30 cellular contexts compared by ENCODE assay signal in genomic region chr7:50481867-50482266, GRCh38. TPM values are rescaled to one million over a fixed set of nuclear protein-coding genes. Genes with fewer than 3 reads are reported as not detected.
DNase-seq lines count a peak whose midpoint lies in the region; ATAC-seq, FAIRE-seq and TF ChIP-seq lines count a peak whose summit lies in the region.
"Had no signal": no experiment of that assay in that cellular context is flagged by ENCODE, and none has a peak within 500 bp of the region (broad histone marks: within the 10 kb centered on the region; RNA-seq: fewer than 3 reads in every experiment).

No MANE protein-coding gene starts in this region.

- H3K9ac ChIP-seq in HepG2 (ENCODE audit: insufficient read depth, low read depth, low read length) = no peak overlapping the region
- H3K9ac ChIP-seq: BLaER1 treated with 17β-estradiol and CSF1 and Interleukin-3, amounts not matched to agents 10 nM and 100 nM had no signal

- POLR2A ChIA-PET in HepG2 (lab: Yijun Ruan, JAX) = no interaction called here

- H3K36me3 ChIP-seq in HepG2 (replicated peaks in 1 of 2; ENCODE audit: control insufficient read depth in 1 of 2, insufficient read depth in 2 of 2, low read length in 2 of 2) (peaks cover 0 to 2% of the 10 kb centered on the region in 2 experiments; a peak in 2 of 5 replicates), right lobe of liver (no peaks in the 10 kb centered on the region), psoas muscle (ENCODE audit: insufficient read depth in 1 of 2, low read depth in 1 of 2) (no peaks in the 10 kb centered on the region)
- H3K36me3 ChIP-seq: BLaER1 treated with 17β-estradiol and CSF1 and Interleukin-3, amounts not matched to agents 10 nM and 100 nM; right atrium auricular region; vagina had no signal

- intact Hi-C loops in HepG2 (cut with micrococcal nuclease; ENCODE audit: unreplicated experiment) = no loop called here
- intact Hi-C loops in right lobe of liver (cut with DNase I) = no loop called here
- intact Hi-C loops in psoas muscle (cut with DNase I) = no loop called here

- no peak overlapping the region for H3K27ac ChIP-seq in HepG2 (ENCODE audit: extremely low read length, insufficient read depth, low read length)
- H3K27ac ChIP-seq in right lobe of liver = no peak overlapping the region
- no peak overlapping the region for H3K27ac ChIP-seq in psoas muscle
- H3K27ac ChIP-seq: BLaER1 treated with 17β-estradiol and CSF1 and Interleukin-3, amounts not matched to agents 10 nM and 100 nM; dorsolateral prefrontal cortex; right atrium auricular region; vagina had no signal

- no TSS peak for BruUV-seq in HepG2 (replicated peaks; lab: Mats Ljungman, UMichigan)

- FAIRE-seq in HepG2 (lab: Jason Lieb, UNC) = no peak
- FAIRE-seq in urothelium cell line (lab: Jason Lieb, UNC) = peak; percentile 17
- FAIRE-seq: endothelial cell of umbilical vein had no signal

- TF ChIP-seq CTCF in HepG2 (CRISPR knock-in tag; IDR thresholded peaks at IDR 0.05) = no peak
- TF ChIP-seq CTCF in right lobe of liver (IDR thresholded peaks at IDR 0.05) = no peak
- TF ChIP-seq CTCF in NB4 (IDR thresholded peaks at IDR 0.05; ENCODE audit: low read depth, low read length) = peak; percentile 23
- peak; percentile 6 for TF ChIP-seq CTCF in epithelial cell of proximal tubule (conservative IDR thresholded peaks at IDR 0.05; ENCODE audit: low read depth, low read length)
- no peak for TF ChIP-seq CTCF in psoas muscle (IDR thresholded peaks at IDR 0.05)

- H4K20me1 ChIP-seq in HepG2 (ENCODE audit: insufficient read depth, low read length) = no peaks in the 10 kb centered on the region
- H4K20me1 ChIP-seq: BLaER1 treated with 17β-estradiol and CSF1 and Interleukin-3, amounts not matched to agents 10 nM and 100 nM had no signal

- peak; percentile 49; the same call in 2 of the 3 replicates for ATAC-seq in HepG2
- no peak for ATAC-seq in right lobe of liver
- no peak for ATAC-seq in psoas muscle
- no peak for ATAC-seq in HG03521 (IDR thresholded peaks at IDR 0.05; ENCODE audit: unreplicated experiment)
- ATAC-seq: activated CD8-positive, alpha-beta T cell treated with anti-CD3 and anti-CD28 coated beads, Interleukin-2, amount 10 ng/mL, durations not matched to agents 7 days and 5 days; activated naive CD8-positive, alpha-beta T cell treated with anti-CD3 and anti-CD28 coated beads, Interleukin-2, amount 50 U/mL, for 24 hours had no signal

- H3K4me1 ChIP-seq in HepG2 (ENCODE audit: insufficient read depth, low read length) (peaks cover 9% of the 10 kb centered on the region; the same call in 1 of the 2 replicates), right lobe of liver (no peaks in the 10 kb centered on the region), psoas muscle (no peaks in the 10 kb centered on the region)
- H3K4me1 ChIP-seq: BLaER1 treated with 17β-estradiol and CSF1 and Interleukin-3, amounts not matched to agents 10 nM and 100 nM; right atrium auricular region; vagina had no signal

- TF ChIP-seq EP300 in HepG2 (IDR thresholded peaks at IDR 0.05; ENCODE audit: low read depth in 2 of 2, low read length in 2 of 2) = no peak
- TF ChIP-seq EP300 in HepG2 (CRISPR knock-in tag; IDR thresholded peaks at IDR 0.05; ENCODE audit: borderline replicate concordance) = no peak

- H3K79me2 ChIP-seq in HepG2 (ENCODE audit: insufficient read depth, low read length) = no peaks in the 10 kb centered on the region

- no peak overlapping the region for H3K4me2 ChIP-seq in HepG2 (ENCODE audit: low read depth, low read length)
- H3K4me2 ChIP-seq: BLaER1 treated with 17β-estradiol and CSF1 and Interleukin-3, amounts not matched to agents 10 nM and 100 nM had no signal

- in situ Hi-C loops in HepG2 (cut with HindIII; ENCODE audit: extremely low pct_ligation_motif_present, low pct_unique_long_range_greater_than_20kb) = no loop called here

- no peaks in the 10 kb centered on the region for H3K27me3 ChIP-seq in HepG2 (ENCODE audit: control insufficient read depth in 1 of 2, insufficient read depth in 2 of 2, low read length in 2 of 2)
- H3K27me3 ChIP-seq in right lobe of liver = no peaks in the 10 kb centered on the region
- no peaks in the 10 kb centered on the region for H3K27me3 ChIP-seq in psoas muscle (ENCODE audit: insufficient read depth in 3 of 3, low read length in 2 of 3)
- H3K27me3 ChIP-seq: BLaER1 treated with 17β-estradiol and CSF1 and Interleukin-3, amounts not matched to agents 10 nM and 100 nM; right atrium auricular region; vagina had no signal

- H2AFZ ChIP-seq in HepG2 (ENCODE audit: low read length) = no peak overlapping the region

- TF ChIP-seq POLR2A in HepG2 (IDR thresholded peaks at IDR 0.05; ENCODE audit: insufficient read depth in 1 of 2, low read depth in 2 of 2, low read length in 2 of 2) (no peak), right lobe of liver (IDR thresholded peaks at IDR 0.05) (no peak), NB4 (IDR thresholded peaks at IDR 0.05; ENCODE audit: extremely low read depth, insufficient read length) (no peak)

- H3K4me3 ChIP-seq in HepG2 (replicated peaks in 1 of 3; ENCODE audit: insufficient read depth in 1 of 3, low read depth in 2 of 3, low read length in 3 of 3) = no peak overlapping the region
- H3K4me3 ChIP-seq in right lobe of liver = no peak overlapping the region
- H3K4me3 ChIP-seq in NB4 (ENCODE audit: low read depth, low read length) = no peak overlapping the region
- H3K4me3 ChIP-seq in epithelial cell of proximal tubule (ENCODE audit: low read depth, low read length) = no peak overlapping the region
- H3K4me3 ChIP-seq in psoas muscle = no peak overlapping the region
- H3K4me3 ChIP-seq: BLaER1 treated with 17β-estradiol and CSF1 and Interleukin-3, amounts not matched to agents 10 nM and 100 nM; dorsolateral prefrontal cortex; right atrium auricular region; vagina had no signal

- 96% methylated on average over 8 of the region's 8 CpGs for WGBS in HepG2 (ENCODE audit: low lambda C conversion rate)
- WGBS in right lobe of liver (ENCODE audit: insufficient coverage, low coverage, low lambda C conversion rate, missing lambda C conversion rate) = 84% methylated on average over 8 of the region's 8 CpGs
- 89 to 93% (median 90%) methylated on average over 8 of the region's 8 CpGs for WGBS in psoas muscle, 3 donors

- H3K9me3 ChIP-seq in HepG2 (ENCODE audit: low read length) (no peaks in the 10 kb centered on the region), right lobe of liver (no peaks in the 10 kb centered on the region), psoas muscle (no peaks in the 10 kb centered on the region)
- H3K9me3 ChIP-seq: right atrium auricular region, vagina had no signal

- DNase-seq in HepG2 (ENCODE audit: low spot score) (no peak), right lobe of liver (no peak), NB4 (ENCODE audit: low read depth) (no peak), epithelial cell of proximal tubule (ENCODE audit: low read depth) (no peak), urothelium cell line (ENCODE audit: low spot score) (no peak), psoas muscle (no peak), GOT3 (lab: John Stamatoyannopoulos, UW) (no peak)
- DNase-seq: ACHN; activated CD4-positive, CD25-positive, alpha-beta regulatory T cell treated with anti-CD3 and anti-CD28 coated beads, Interleukin-2, amount 50 U/mL, for 72 hours; activated CD8-positive, alpha-beta T cell treated with anti-CD3 and anti-CD28 coated beads, Interleukin-2, amount 10 ng/mL, durations not matched to agents 7 days and 5 days; activated gamma-delta T cell treated with Interleukin-2 at 50 U/mL for 16 hours; activated naive CD8-positive, alpha-beta T cell treated with anti-CD3 and anti-CD28 coated beads, Interleukin-2, amount 50 U/mL, for 24 hours; activated T-cell treated with anti-CD3 and anti-CD28 coated beads for 4 hours; dorsolateral prefrontal cortex; EL; head of caudate nucleus; KBM-7; NCI-H1694; NCI-H2171 treated with DMSO at 0.1 percent for 48 hours; NCI-H526 treated with DMSO at 0.1 percent for 48 hours; OCI-M1; Right ventricle myocardium superior; stimulated activated CD4-positive, alpha-beta T cell treated with anti-CD3 and anti-CD28 coated beads, Interleukin-4, amount 100 ng/mL, for 24 hours; stimulated activated naive CD4-positive, alpha-beta T cell; SW 1271 had no signal

- TF ChIP-seq RAD21 in HepG2 (CRISPR knock-in tag; IDR thresholded peaks at IDR 0.05) = no peak

- CTCF ChIA-PET in HepG2 (lab: Yijun Ruan, JAX; ENCODE audit: low intra/inter-chr PET ratio, low total read pairs) = no interaction called here

RNA-seq across cellular contexts. Expression of gene FIGNL1, which starts 31.7 kb away (rescaled TPM):
- total RNA-seq in HepG2 (2016; rRNA removed; fragmentation: Illumina TruSeq; extraction: Trizol) (20.9 and 28.0 TPM in 2 replicates), right lobe of liver (10 to 100 TPM in 1 of 6 experiments, 1 to 10 TPM in 5; 2.0 to 12.2 (median 4.4) TPM), epithelial cell of proximal tubule (14.4 and 32.7 TPM in 2 replicates), psoas muscle (10 to 100 TPM in 1 of 4 donors, 1 to 10 TPM in 3; 3.9 to 13.4 (median 6.8) TPM)
- 2.0 and 2.4 TPM in 2 replicates for total RNA-seq in HepG2 (2016; cell fraction: cytosol; rRNA removed; fragmentation: Illumina TruSeq; extraction: Trizol; ENCODE audit: low read depth)
- 17.5 and 28.7 TPM in 2 replicates for total RNA-seq in HepG2 (2016; cell fraction: insoluble cytoplasmic fraction; rRNA removed; fragmentation: Illumina TruSeq; extraction: Trizol)
- 5.7 and 6.4 TPM in 2 replicates for total RNA-seq in HepG2 (2016; cell fraction: membrane; rRNA removed; fragmentation: Illumina TruSeq; extraction: Trizol)
- total RNA-seq in HepG2 (2016; cell fraction: nucleus; rRNA removed; fragmentation: Illumina TruSeq; extraction: Trizol) = 15.1 and 16.9 TPM in 2 replicates
- polyA plus RNA-seq in HepG2 (2011; rRNA removed) (4.0 and 6.3 TPM in 2 replicates), psoas muscle (1 to 10 TPM; 2.7 to 8.0 (median 7.9) TPM)
- 1.3 and 1.5 TPM in 2 replicates for polyA plus RNA-seq in HepG2 (2011; cell fraction: cytosol; rRNA removed)
- 2.8 and 3.7 TPM in 2 replicates for polyA plus RNA-seq in HepG2 (2011; cell fraction: nucleus; rRNA removed)
- polyA plus RNA-seq in HepG2 (2012) = 3.2 and 5.2 TPM in 2 replicates
- polyA plus RNA-seq in HepG2 (2016; cell fraction: cytosol; fragmentation: Illumina TruSeq; extraction: Trizol; ENCODE audit: low read depth) = 0.41 and 0.53 TPM in 2 replicates
- 17.2 and 19.0 TPM in 2 replicates for polyA plus RNA-seq in HepG2 (2016; cell fraction: insoluble cytoplasmic fraction; fragmentation: Illumina TruSeq; extraction: Trizol; ENCODE audit: low read depth)
- 1.4 and 1.5 TPM in 2 replicates for polyA plus RNA-seq in HepG2 (2016; cell fraction: membrane; fragmentation: Illumina TruSeq; extraction: Trizol; ENCODE audit: low read depth)
- polyA plus RNA-seq in HepG2 (2016; cell fraction: nucleus; fragmentation: Illumina TruSeq; extraction: Trizol; ENCODE audit: insufficient read depth, low read depth) = 15.8 and 16.9 TPM in 2 replicates
- 8.0 and 34.7 TPM in 2 replicates for polyA minus RNA-seq in HepG2 (2011; rRNA and poly(A)+ RNA removed; ENCODE audit: low replicate concordance)
- 2.7 and 7.0 TPM in 2 replicates for polyA minus RNA-seq in HepG2 (2011; cell fraction: cytosol; rRNA and poly(A)+ RNA removed)
- 13.6 and 16.1 TPM in 2 replicates for polyA minus RNA-seq in HepG2 (2011; cell fraction: nucleus; rRNA and poly(A)+ RNA removed)

Comparison
In these comparisons a context has a peak if more than half of its experiments do, and no peak if none do; other contexts are left out.
1. CTCF ChIP-seq: peak in NB4 (single experiment) and epithelial cell of proximal tubule (single experiment); none in HepG2 (single experiment), right lobe of liver (0 of 4) and psoas muscle (single experiment).